Comparison of ENCODE assay signal across 11 cellular contexts in genomic region chr9:93372391-93372790, GRCh38.
"Had no signal": no experiment of that assay in that cellular context is flagged by ENCODE, and none has a peak within 500 bp of the region (broad histone marks: within the 10 kb centered on the region; RNA-seq: fewer than 3 reads in every experiment).

No MANE protein-coding gene starts in this region.

- H3K9me3 ChIP-seq: HAP-1 had no signal

- DNase-seq: GM23248, GOT3, H7, H9, HCEC 1CT, HFFc6 had no signal

- H3K36me3 ChIP-seq: HAP-1 had no signal

- H3K4me1 ChIP-seq: HAP-1 had no signal

- H3K9ac ChIP-seq: GM23248 had no signal

- H3K27ac ChIP-seq: GM23248 had no signal

- H3K4me3 ChIP-seq: GM23248, GM23338, HAP-1 had no signal

- H3K4me2 ChIP-seq: GM23338 had no signal

- H2AFZ ChIP-seq: GM23248, GM23338 had no signal

- FAIRE-seq: H1, H54 had no signal

- ATAC-seq: GM23338, HCT116 had no signal
